In genomic region chr7:44079221-44080021, GRCh38 we compare ENCODE assay signal across 22 cellular contexts. TPM values are rescaled to one million over a fixed set of nuclear protein-coding genes. Genes with fewer than 3 reads are reported as not detected.
A peak's percentile ranks its signal among the peaks of the same experiment; 100 is the strongest.
DNase-seq lines count a peak whose midpoint lies in the region; ATAC-seq, FAIRE-seq and TF ChIP-seq lines count a peak whose summit lies in the region.
"Had no signal": no experiment of that assay in that cellular context is flagged by ENCODE, and none has a peak within 500 bp of the region (broad histone marks: within the 10 kb centered on the region; RNA-seq: fewer than 3 reads in every experiment).

No MANE protein-coding gene starts in this region.

- H3K27me3 Mint-ChIP-seq in stimulated activated naive B cell treated with anti-CD40 and anti-IgM and Interleukin-4, amounts not matched to agents 10 μg/mL and 1 μg/mL and 100 μg/mL, for 72 hours: no peaks in the 10 kb centered on the region

- H4K20me1 ChIP-seq in OCI-LY1 (ENCODE audit: insufficient read depth, low read length): no peaks in the 10 kb centered on the region

- peak overlapping the region in 1 of 2 donors; percentile 46 for H3K4me3 Mint-ChIP-seq in stimulated activated naive B cell treated with anti-CD40 and anti-IgM and Interleukin-4, amounts not matched to agents 10 μg/mL and 1 μg/mL and 100 μg/mL, for 72 hours

- H3K9me2 ChIP-seq in OCI-LY1 (ENCODE audit: low read depth, low read length): no peaks in the 10 kb centered on the region

- no peaks in the 10 kb centered on the region for H3K79me2 ChIP-seq in OCI-LY1 (ENCODE audit: insufficient read depth, low read length)

- intact Hi-C loops in right cardiac atrium (cut with DNase I): loop anchor here in 3 of 4 donors (5.0 to 10.0 kb wide), 2 partner anchors 43 to 115 kb away; partner anchors contain the start of gene POLD2 (in 3 of the 3)

- H3K27ac ChIP-seq in OCI-LY1 (ENCODE audit: low read depth, low read length, poor library complexity, severe bottlenecking) (peak overlapping the region; percentile 76), right cardiac atrium (ENCODE audit: low read length) (peak overlapping the region; percentile 11)
- H3K27ac ChIP-seq: PC-9 had no signal

- 86% methylated on average over 11 of the region's 11 CpGs for WGBS in right cardiac atrium

- H3K4me3 ChIP-seq in OCI-LY1 (ENCODE audit: low read depth, low read length, poor library complexity, severe bottlenecking) (no peak overlapping the region), right cardiac atrium (ENCODE audit: low read length) (no peak overlapping the region)
- H3K4me3 ChIP-seq: lung, PC-9, tibial artery had no signal

- H3K9me3 Mint-ChIP-seq in stimulated activated naive B cell treated with anti-CD40 and anti-IgM and Interleukin-4, amounts not matched to agents 10 μg/mL and 1 μg/mL and 100 μg/mL, for 72 hours: no peaks in the 10 kb centered on the region
- H3K9me3 Mint-ChIP-seq: CD8-positive, alpha-beta memory T cell had no signal

- peaks cover 36 to 54% of the 10 kb centered on the region in 2 donors for H3K36me3 Mint-ChIP-seq in stimulated activated naive B cell treated with anti-CD40 and anti-IgM and Interleukin-4, amounts not matched to agents 10 μg/mL and 1 μg/mL and 100 μg/mL, for 72 hours

- no peak for ATAC-seq in right cardiac atrium
- ATAC-seq in stimulated activated naive B cell treated with anti-CD40 and anti-IgM and Interleukin-4, amounts not matched to agents 10 μg/mL and 1 μg/mL and 100 μg/mL, for 72 hours (replicated peaks): peak; percentile 3 to 14
- ATAC-seq: esophagus mucosa had no signal

- FAIRE-seq in urothelium cell line (lab: Jason Lieb, UNC): no peak
- FAIRE-seq: TTC549 had no signal

- peak overlapping the region; percentile 92; the same call in 1 of the 2 replicates for H3K4me2 ChIP-seq in OCI-LY1 (ENCODE audit: low read length)
- H3K4me2 ChIP-seq: PC-9 had no signal

- H3K27ac Mint-ChIP-seq in stimulated activated naive B cell treated with anti-CD40 and anti-IgM and Interleukin-4, amounts not matched to agents 10 μg/mL and 1 μg/mL and 100 μg/mL, for 72 hours: peak overlapping the region; percentile 86

- no peaks in the 10 kb centered on the region for H3K27me3 ChIP-seq in OCI-LY1 (ENCODE audit: insufficient read depth, low read length)
- no peaks in the 10 kb centered on the region for H3K27me3 ChIP-seq in right cardiac atrium (ENCODE audit: control insufficient read depth, insufficient read depth)
- H3K27me3 ChIP-seq: tibial artery had no signal

- peaks cover 39 to 78% of the 10 kb centered on the region in 2 donors for H3K4me1 Mint-ChIP-seq in stimulated activated naive B cell treated with anti-CD40 and anti-IgM and Interleukin-4, amounts not matched to agents 10 μg/mL and 1 μg/mL and 100 μg/mL, for 72 hours

- peaks cover 48% of the 10 kb centered on the region for H3K4me1 ChIP-seq in OCI-LY1 (ENCODE audit: insufficient read depth, low read length, severe bottlenecking)
- H3K4me1 ChIP-seq in right cardiac atrium (ENCODE audit: control insufficient read depth, insufficient read depth, low read length): peaks cover 3% of the 10 kb centered on the region

- H3K36me3 ChIP-seq in OCI-LY1 (ENCODE audit: insufficient read depth, low read length): peaks cover 73% of the 10 kb centered on the region

- no peak for TF ChIP-seq CTCF in OCI-LY1 (IDR thresholded peaks at IDR 0.05; ENCODE audit: low read length)

- DNase-seq in activated effector memory CD4-positive, alpha-beta T cell treated with anti-CD3 and anti-CD28 coated beads, Interleukin-2, amount 50 U/mL, for 16 hours: peak; percentile 62
- DNase-seq in activated effector memory CD4-positive, alpha-beta T cell treated with Interleukin-2 at 50 U/mL for 16 hours: no peak
- DNase-seq in right cardiac atrium (peak in 2 of 3 donors; percentile 15 to 46), urothelium cell line (ENCODE audit: low spot score) (no peak), SIG-M5 treated with dmso at 0.1 percent for 504 hours (lab: John Stamatoyannopoulos, UW; ENCODE audit: unreplicated experiment) (no peak), T-helper 9 cell (no peak)
- no peak for DNase-seq in stimulated activated naive B cell treated with anti-CD40 and anti-IgM and Interleukin-4, amounts not matched to agents 10 μg/mL and 1 μg/mL and 100 μg/mL, for 72 hours
- DNase-seq: ACHN, caudate nucleus, GOT3, NCI-H146, NCI-H2171 treated with DMSO at 0.1 percent for 48 hours, NCI-H748 treated with DMSO at 0.1 percent for 48 hours, PC-9, tibial artery had no signal

- H2AFZ ChIP-seq in OCI-LY1 (ENCODE audit: low read length): no peak overlapping the region
- H2AFZ ChIP-seq: PC-9 had no signal

- H3K9ac ChIP-seq in OCI-LY1 (ENCODE audit: low read length): peak overlapping the region; percentile 87; the same call in 1 of the 2 replicates

- H3K9me3 ChIP-seq in OCI-LY1 (ENCODE audit: low read length) (no peaks in the 10 kb centered on the region), right cardiac atrium (ENCODE audit: control insufficient read depth, low read length) (no peaks in the 10 kb centered on the region)
- H3K9me3 ChIP-seq: tibial artery had no signal

- peaks cover 13% of the 10 kb centered on the region for H3F3A ChIP-seq in OCI-LY1 (ENCODE audit: insufficient read depth, low read length)

RNA-seq across cellular contexts. Expression of gene POLM, which starts 2.9 kb away (rescaled TPM):
- total RNA-seq in right cardiac atrium: 10 to 100 TPM; 24.5 to 28.9 (median 25.8) TPM
- polyA plus RNA-seq in right cardiac atrium: 16.6 TPM

RNA-seq across cellular contexts. Expression of gene PGAM2, which starts 14.1 kb away (rescaled TPM):
- total RNA-seq in right cardiac atrium: 1,000 to 10,000 TPM in 2 of 4 donors, 100 to 1,000 TPM in 2; 946 to 1,159 (median 1,024) TPM
- polyA plus RNA-seq in right cardiac atrium: 2,530 TPM
- total RNA-seq: Daoy, MCF 10A had no signal
- polyA plus RNA-seq: CD8-positive, alpha-beta memory T cell had no signal

RNA-seq across cellular contexts. Expression of gene AEBP1, which starts 24.7 kb away (rescaled TPM):
- 100 to 1,000 TPM in 2 of 4 donors, 10 to 100 TPM in 2; 81.0 to 124 (median 103) TPM for total RNA-seq in right cardiac atrium
- 62.8 TPM for polyA plus RNA-seq in right cardiac atrium
- total RNA-seq: Daoy, MCF 10A had no signal

RNA-seq across cellular contexts. Expression of gene DBNL, which starts 34.9 kb away (rescaled TPM):
- total RNA-seq in right cardiac atrium: 10 to 100 TPM; 34.3 to 44.6 (median 38.1) TPM
- polyA plus RNA-seq in right cardiac atrium: 37.5 TPM

RNA-seq across cellular contexts. Expression of gene POLD2, which starts 43.9 kb away (rescaled TPM):
- 100 to 1,000 TPM in 1 of 4 donors, 10 to 100 TPM in 3; 85.8 to 110 (median 99.0) TPM for total RNA-seq in right cardiac atrium
- polyA plus RNA-seq in right cardiac atrium: 86.6 TPM

Comparison
In these comparisons a context has a peak if more than half of its experiments do, and no peak if none do; other contexts are left out.
1. DNase-seq: peak in activated effector memory CD4-positive, alpha-beta T cell treated with anti-CD3 and anti-CD28 coated beads, Interleukin-2, amount 50 U/mL, for 16 hours (single experiment) and right cardiac atrium (2 of 3); none in activated effector memory CD4-positive, alpha-beta T cell treated with Interleukin-2 at 50 U/mL for 16 hours (single experiment), stimulated activated naive B cell treated with anti-CD40 and anti-IgM and Interleukin-4, amounts not matched to agents 10 μg/mL and 1 μg/mL and 100 μg/mL, for 72 hours (single experiment), urothelium cell line (single experiment), SIG-M5 treated with dmso at 0.1 percent for 504 hours (single experiment) and T-helper 9 cell (single experiment).
2. ATAC-seq: peak in stimulated activated naive B cell treated with anti-CD40 and anti-IgM and Interleukin-4, amounts not matched to agents 10 μg/mL and 1 μg/mL and 100 μg/mL, for 72 hours (2 of 2); none in right cardiac atrium (0 of 2).